Comparison of ENCODE assay signal across 2 cellular contexts in the genomic region with DNA sequence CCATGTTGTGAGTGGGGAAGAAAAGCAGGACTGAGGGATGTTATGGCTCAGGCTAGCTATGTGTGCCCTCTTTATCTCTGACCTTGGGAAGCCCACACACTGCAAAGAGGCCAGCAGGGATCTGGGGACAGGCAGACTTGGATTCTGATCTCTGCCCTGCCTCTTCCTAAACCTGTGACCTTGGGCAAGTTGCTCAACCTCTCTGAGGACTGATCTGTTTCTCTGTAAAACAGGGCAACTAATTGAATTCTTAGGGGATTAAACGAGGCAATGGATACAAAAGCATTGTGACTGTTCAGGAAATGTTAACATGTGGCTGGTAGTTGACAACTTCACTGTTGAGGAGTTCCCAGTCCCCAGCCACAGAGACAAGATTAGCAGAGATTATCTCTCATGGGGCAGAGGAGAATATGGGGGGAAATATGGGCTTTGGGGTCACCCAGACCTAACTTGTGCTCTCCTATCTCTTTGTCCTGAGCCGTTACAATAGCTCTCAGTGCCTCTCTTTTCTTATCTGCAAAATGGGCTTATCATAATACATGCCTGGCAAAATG.
TF ChIP-seq lines count a peak whose summit lies in the region.

No MANE protein-coding gene starts in this region.

TF ChIP-seq in H1, 55 proteins besides CTCF, POLR2A, EP300 and RAD21 (continued from another document):
- TF ChIP-seq KDM1A (IDR thresholded peaks at IDR 0.05; ENCODE audit: borderline replicate concordance, low read length) (peak; percentile 35; the same call in 1 of the 2 replicates), POLR2AphosphoS5 (IDR thresholded peaks at IDR 0.05; ENCODE audit: low read depth, low read length) (no peak)

TF ChIP-seq in SK-N-SH, 30 proteins besides CTCF, POLR2A, EP300 and RAD21 (continued from another document):
- TF ChIP-seq GATA2 (CRISPR knock-in tag; IDR thresholded peaks at IDR 0.05), result no peak
- no peak for TF ChIP-seq MEF2A (IDR thresholded peaks at IDR 0.05; ENCODE audit: borderline replicate concordance, low read depth)
- TF ChIP-seq TAF1 (IDR thresholded peaks at IDR 0.05; ENCODE audit: borderline replicate concordance, low read depth, low read length), result no peak
- TF ChIP-seq, protein P1, sequence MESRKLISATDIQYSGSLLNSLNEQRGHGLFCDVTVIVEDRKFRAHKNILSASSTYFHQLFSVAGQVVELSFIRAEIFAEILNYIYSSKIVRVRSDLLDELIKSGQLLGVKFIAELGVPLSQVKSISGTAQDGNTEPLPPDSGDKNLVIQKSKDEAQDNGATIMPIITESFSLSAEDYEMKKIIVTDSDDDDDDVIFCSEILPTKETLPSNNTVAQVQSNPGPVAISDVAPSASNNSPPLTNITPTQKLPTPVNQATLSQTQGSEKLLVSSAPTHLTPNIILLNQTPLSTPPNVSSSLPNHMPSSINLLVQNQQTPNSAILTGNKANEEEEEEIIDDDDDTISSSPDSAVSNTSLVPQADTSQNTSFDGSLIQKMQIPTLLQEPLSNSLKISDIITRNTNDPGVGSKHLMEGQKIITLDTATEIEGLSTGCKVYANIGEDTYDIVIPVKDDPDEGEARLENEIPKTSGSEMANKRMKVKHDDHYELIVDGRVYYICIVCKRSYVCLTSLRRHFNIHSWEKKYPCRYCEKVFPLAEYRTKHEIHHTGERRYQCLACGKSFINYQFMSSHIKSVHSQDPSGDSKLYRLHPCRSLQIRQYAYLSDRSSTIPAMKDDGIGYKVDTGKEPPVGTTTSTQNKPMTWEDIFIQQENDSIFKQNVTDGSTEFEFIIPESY (IDR thresholded peaks at IDR 0.05; ENCODE audit: borderline replicate concordance, low read depth), result no peak
- no peak for TF ChIP-seq JUND (IDR thresholded peaks at IDR 0.05)
- TF ChIP-seq POLR2AphosphoS5 (IDR thresholded peaks at IDR 0.05; ENCODE audit: low read depth, low read length), result no peak
- TF ChIP-seq TCF12 (IDR thresholded peaks at IDR 0.05), result no peak
- no peak for TF ChIP-seq FOXM1 (IDR thresholded peaks at IDR 0.05; ENCODE audit: low read depth)
- TF ChIP-seq RFX5 (IDR thresholded peaks at IDR 0.05; ENCODE audit: low read length), result no peak
- TF ChIP-seq, protein P2, sequence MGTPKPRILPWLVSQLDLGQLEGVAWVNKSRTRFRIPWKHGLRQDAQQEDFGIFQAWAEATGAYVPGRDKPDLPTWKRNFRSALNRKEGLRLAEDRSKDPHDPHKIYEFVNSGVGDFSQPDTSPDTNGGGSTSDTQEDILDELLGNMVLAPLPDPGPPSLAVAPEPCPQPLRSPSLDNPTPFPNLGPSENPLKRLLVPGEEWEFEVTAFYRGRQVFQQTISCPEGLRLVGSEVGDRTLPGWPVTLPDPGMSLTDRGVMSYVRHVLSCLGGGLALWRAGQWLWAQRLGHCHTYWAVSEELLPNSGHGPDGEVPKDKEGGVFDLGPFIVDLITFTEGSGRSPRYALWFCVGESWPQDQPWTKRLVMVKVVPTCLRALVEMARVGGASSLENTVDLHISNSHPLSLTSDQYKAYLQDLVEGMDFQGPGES (IDR thresholded peaks at IDR 0.05; ENCODE audit: low read depth, low read length), result no peak
- TF ChIP-seq YY1 (IDR thresholded peaks at IDR 0.05; ENCODE audit: low read depth), result no peak
- TF ChIP-seq CHD2 (IDR thresholded peaks at IDR 0.05; ENCODE audit: low read length, partially characterized antibody), result no peak
- TF ChIP-seq, protein P3, sequence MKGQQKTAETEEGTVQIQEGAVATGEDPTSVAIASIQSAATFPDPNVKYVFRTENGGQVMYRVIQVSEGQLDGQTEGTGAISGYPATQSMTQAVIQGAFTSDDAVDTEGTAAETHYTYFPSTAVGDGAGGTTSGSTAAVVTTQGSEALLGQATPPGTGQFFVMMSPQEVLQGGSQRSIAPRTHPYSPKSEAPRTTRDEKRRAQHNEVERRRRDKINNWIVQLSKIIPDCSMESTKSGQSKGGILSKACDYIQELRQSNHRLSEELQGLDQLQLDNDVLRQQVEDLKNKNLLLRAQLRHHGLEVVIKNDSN (IDR thresholded peaks at IDR 0.05; ENCODE audit: borderline replicate concordance, low read depth), result no peak
- TF ChIP-seq REST (IDR thresholded peaks at IDR 0.05; ENCODE audit: low read depth, low read length), result no peak
- TF ChIP-seq ELF1 (IDR thresholded peaks at IDR 0.05), result no peak
- TF ChIP-seq, protein P4, sequence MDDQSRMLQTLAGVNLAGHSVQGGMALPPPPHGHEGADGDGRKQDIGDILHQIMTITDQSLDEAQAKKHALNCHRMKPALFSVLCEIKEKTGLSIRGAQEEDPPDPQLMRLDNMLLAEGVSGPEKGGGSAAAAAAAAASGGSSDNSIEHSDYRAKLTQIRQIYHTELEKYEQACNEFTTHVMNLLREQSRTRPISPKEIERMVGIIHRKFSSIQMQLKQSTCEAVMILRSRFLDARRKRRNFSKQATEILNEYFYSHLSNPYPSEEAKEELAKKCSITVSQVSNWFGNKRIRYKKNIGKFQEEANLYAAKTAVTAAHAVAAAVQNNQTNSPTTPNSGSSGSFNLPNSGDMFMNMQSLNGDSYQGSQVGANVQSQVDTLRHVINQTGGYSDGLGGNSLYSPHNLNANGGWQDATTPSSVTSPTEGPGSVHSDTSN (IDR thresholded peaks at IDR 0.05), result no peak
- no peak for TF ChIP-seq SIN3A (IDR thresholded peaks at IDR 0.05; ENCODE audit: borderline replicate concordance, low read depth, low read length)
